22 cellular contexts compared by ENCODE assay signal in genomic region chr22:21714784-21715183, GRCh38. TPM values are rescaled to one million over a fixed set of nuclear protein-coding genes. Genes with fewer than 3 reads are reported as not detected.
A peak's percentile ranks its signal among the peaks of the same experiment; 100 is the strongest.
DNase-seq lines count a peak whose midpoint lies in the region; ATAC-seq and TF ChIP-seq lines count a peak whose summit lies in the region.
"Had no signal": no experiment of that assay in that cellular context is flagged by ENCODE, and none has a peak within 500 bp of the region (broad histone marks: within the 10 kb centered on the region; RNA-seq: fewer than 3 reads in every experiment).

No MANE protein-coding gene starts in this region.

- no peak overlapping the region for H3K27ac Mint-ChIP-seq in osteocyte (ENCODE audit: unreplicated experiment)
- H3K27ac Mint-ChIP-seq: activated naive CD4-positive, alpha-beta T cell treated with anti-CD3 and anti-CD28 coated beads, Interleukin-2, amount 50 U/mL, for 72 hours; B cell; CD4-positive, alpha-beta memory T cell; stimulated activated naive CD8-positive, alpha-beta T cell treated with anti-CD3 and anti-CD28 coated beads, Interleukin-15, amount 100 ng/mL, for 72 hours had no signal

- H3K9me3 Mint-ChIP-seq in osteocyte (ENCODE audit: unreplicated experiment), result no peaks in the 10 kb centered on the region
- H3K9me3 Mint-ChIP-seq: activated naive CD4-positive, alpha-beta T cell treated with anti-CD3 and anti-CD28 coated beads, Interleukin-2, amount 50 U/mL, for 72 hours; H9; IgD-negative memory B cell; naive B cell; stimulated activated naive CD8-positive, alpha-beta T cell treated with anti-CD3 and anti-CD28 coated beads, Interleukin-15, amount 100 ng/mL, for 72 hours had no signal

- H3K9me3 ChIP-seq in SJSA1 (replicated peaks) (no peaks in the 10 kb centered on the region), gastrocnemius medialis (no peaks in the 10 kb centered on the region)
- H3K9me3 ChIP-seq: heart right ventricle, thoracic aorta, vagina had no signal

- TF ChIP-seq POLR2A in gastrocnemius medialis (IDR thresholded peaks at IDR 0.05), result no peak

- in situ Hi-C loops in gastrocnemius medialis (cut with MboI; ENCODE audit: low sequenced_read_pairs in 4 of 4), result loop anchor here (5.0 to 10.0 kb wide), 3 partner anchors 220 to 230 kb away; no protein-coding TSS in a partner anchor

- no peaks in the 10 kb centered on the region for H3K27me3 Mint-ChIP-seq in osteocyte (ENCODE audit: unreplicated experiment)
- H3K27me3 Mint-ChIP-seq: B cell; CD4-positive, alpha-beta memory T cell; IgD-negative memory B cell; naive B cell; stimulated activated naive CD8-positive, alpha-beta T cell treated with anti-CD3 and anti-CD28 coated beads, Interleukin-15, amount 100 ng/mL, for 72 hours had no signal

- H3K4me3 ChIP-seq in SJSA1, result no peak overlapping the region
- no peak overlapping the region for H3K4me3 ChIP-seq in gastrocnemius medialis
- H3K4me3 ChIP-seq: heart right ventricle, thoracic aorta, vagina had no signal

- DNase-seq in HCEC 1CT (peak; percentile 7), SJSA1 (ENCODE audit: low read depth in 1 of 2, low spot score in 2 of 2) (no peak), foreskin keratinocyte (peak; percentile 39 to 76), gastrocnemius medialis (no peak), GDM1 (lab: John Stamatoyannopoulos, UW) (no peak), osteocyte (ENCODE audit: extremely low spot score, unreplicated experiment) (no peak)
- no peak for DNase-seq in central memory CD4-positive, alpha-beta T cell
- DNase-seq in stimulated activated CD4-positive, alpha-beta T cell treated with anti-CD3 and anti-CD28 coated beads, Interleukin-15, amount 100 ng/mL, for 24 hours, result no peak
- DNase-seq: ACHN; activated CD4-positive, alpha-beta T cell treated with anti-CD3 and anti-CD28 coated beads for 48 hours; CD4-positive, alpha-beta memory T cell; H9; heart right ventricle; naive B cell; occipital lobe; stimulated activated CD4-positive, alpha-beta T cell treated with anti-CD3 and anti-CD28 coated beads, Interleukin-1b, Interleukin-23, amount 100 ng/mL, for 48 hours; stimulated activated naive CD8-positive, alpha-beta T cell treated with anti-CD3 and anti-CD28 coated beads, Interleukin-15, amount 100 ng/mL, for 72 hours had no signal

- peaks cover 30% of the 10 kb centered on the region for H3K4me1 Mint-ChIP-seq in osteocyte (ENCODE audit: unreplicated experiment)

- H3K36me3 ChIP-seq in SJSA1 (no peaks in the 10 kb centered on the region), gastrocnemius medialis (peaks cover 0 to 4% of the 10 kb centered on the region in 2 donors)
- H3K36me3 ChIP-seq: thoracic aorta, vagina had no signal

- TF ChIP-seq CTCF in foreskin keratinocyte (conservative IDR thresholded peaks at IDR 0.05) (no peak), gastrocnemius medialis (IDR thresholded peaks at IDR 0.05 in 4 of 5, conservative IDR thresholded peaks at IDR 0.05 in 1 of 5) (no peak), osteocyte (IDR thresholded peaks at IDR 0.05) (no peak)

- H3K27me3 ChIP-seq in SJSA1 (replicated peaks), result no peaks in the 10 kb centered on the region
- no peaks in the 10 kb centered on the region for H3K27me3 ChIP-seq in foreskin keratinocyte
- H3K27me3 ChIP-seq in gastrocnemius medialis, result no peaks in the 10 kb centered on the region
- H3K27me3 ChIP-seq: heart right ventricle, vagina had no signal

- no peak overlapping the region for H3K4me3 Mint-ChIP-seq in osteocyte (ENCODE audit: unreplicated experiment)
- H3K4me3 Mint-ChIP-seq: B cell; H9; naive B cell; stimulated activated naive CD8-positive, alpha-beta T cell treated with anti-CD3 and anti-CD28 coated beads, Interleukin-15, amount 100 ng/mL, for 72 hours had no signal

- H3K4me1 ChIP-seq in SJSA1 (replicated peaks) (peaks cover 47% of the 10 kb centered on the region), foreskin keratinocyte (no peaks in the 10 kb centered on the region), gastrocnemius medialis (peaks cover 24 to 39% of the 10 kb centered on the region in 2 donors)

- no peaks in the 10 kb centered on the region for H3K36me3 Mint-ChIP-seq in osteocyte (ENCODE audit: unreplicated experiment)
- H3K36me3 Mint-ChIP-seq: activated naive CD4-positive, alpha-beta T cell treated with anti-CD3 and anti-CD28 coated beads, Interleukin-2, amount 50 U/mL, for 72 hours had no signal

- H3K27ac ChIP-seq in SJSA1 (peak overlapping the region; percentile 56; the same call in 1 of the 2 replicates), foreskin keratinocyte (no peak overlapping the region), gastrocnemius medialis (peak overlapping the region; percentile 75 to 82 (median 81))
- H3K27ac ChIP-seq: heart right ventricle, thoracic aorta, vagina had no signal

- intact Hi-C loops in gastrocnemius medialis (cut with DNase I; ENCODE audit: low total_unique reads), result loop anchor here (1.0 to 5.0 kb wide), 4 partner anchors 21 to 152 kb away; partner anchors contain the start of genes MAPK1 and YPEL1

- ATAC-seq in foreskin keratinocyte (peak; percentile 47), gastrocnemius medialis (no peak)
- ATAC-seq: activated naive CD4-positive, alpha-beta T cell treated with anti-CD3 and anti-CD28 coated beads, Interleukin-2, amount 50 U/mL, for 72 hours; stimulated activated naive CD8-positive, alpha-beta T cell treated with anti-CD3 and anti-CD28 coated beads, Interleukin-15, amount 100 ng/mL, for 72 hours had no signal

RNA-seq across cellular contexts. Expression of gene YPEL1, which starts 20.8 kb away (rescaled TPM):
- total RNA-seq in SJSA1 (2014; rRNA removed; shearing (Covaris generic)), result 1.0 and 1.2 TPM in 2 replicates
- total RNA-seq in foreskin keratinocyte, result 0.14 TPM in 1 of 2 replicates, not detected in the other
- 0.03 TPM in 1 of 2 replicates, not detected in the other for polyA plus RNA-seq in foreskin keratinocyte
- total RNA-seq in gastrocnemius medialis, result 10 to 100 TPM; 23.6 to 42.1 (median 36.4) TPM
- 14.7 and 15.1 TPM in 2 replicates for total RNA-seq in osteocyte

RNA-seq across cellular contexts. Expression of gene PPIL2, which starts 49.0 kb away (rescaled TPM):
- total RNA-seq in SJSA1 (2014; rRNA removed; shearing (Covaris generic)), result 21.6 and 24.3 TPM in 2 replicates
- total RNA-seq in foreskin keratinocyte (29.0 and 31.3 TPM in 2 replicates), gastrocnemius medialis (10 to 100 TPM; 16.8 to 24.8 (median 20.5) TPM), osteocyte (44.5 and 49.5 TPM in 2 replicates)
- polyA plus RNA-seq in foreskin keratinocyte, result 20.6 and 22.6 TPM in 2 replicates

Comparison
In these comparisons a context has a peak if more than half of its experiments do, and no peak if none do; other contexts are left out.
1. DNase-seq: peak in HCEC 1CT (single experiment) and foreskin keratinocyte (2 of 2); none in SJSA1 (0 of 2), gastrocnemius medialis (0 of 2), GDM1 (single experiment), central memory CD4-positive, alpha-beta T cell (single experiment), stimulated activated CD4-positive, alpha-beta T cell treated with anti-CD3 and anti-CD28 coated beads, Interleukin-15, amount 100 ng/mL, for 24 hours (single experiment) and osteocyte (single experiment).